ENCODE assay signal across 13 cellular contexts in genomic region chr12:27343255-27344000, GRCh38. TPM values are rescaled to one million over a fixed set of nuclear protein-coding genes. Genes with fewer than 3 reads are reported as not detected.
A peak's percentile ranks its signal among the peaks of the same experiment; 100 is the strongest.
DNase-seq lines count a peak whose midpoint lies in the region; ATAC-seq and TF ChIP-seq lines count a peak whose summit lies in the region.
"Had no signal": no experiment of that assay in that cellular context is flagged by ENCODE, and none has a peak within 500 bp of the region (broad histone marks: within the 10 kb centered on the region; RNA-seq: fewer than 3 reads in every experiment).

No MANE protein-coding gene starts in this region.

- CTCF ChIA-PET in AG04450 (lab: Charles Lee), result interaction anchor here (0.9 kb wide), 1 partner anchor 45 kb away, joined by 3 read pairs; no protein-coding TSS in a partner anchor

- TF ChIP-seq CTCF in AG04450 (IDR thresholded peaks at IDR 0.05; ENCODE audit: low read depth, low read length), result no peak

- DNase-seq in AG04450 (ENCODE audit: low read depth, low spot score), result peak; percentile 85
- DNase-seq in HS-5 (ENCODE audit: low read depth), result peak; percentile 89
- DNase-seq in amniotic stem cell (lab: John Stamatoyannopoulos, UW), result peak; percentile 91
- DNase-seq in hepatic stellate cell (ENCODE audit: low spot score), result peak; percentile 79
- DNase-seq in NK-92 treated with Interleukin-12 subunit alpha and Interleukin-12 subunit beta, amount 100 ng/mL, for 24 hours (lab: John Stamatoyannopoulos, UW), result no peak
- DNase-seq in putamen (ENCODE audit: low spot score), result no peak
- DNase-seq: NCI-H187 treated with DMSO at 0.1 percent for 48 hours, Right ventricle myocardium superior, thyroid gland had no signal

- ATAC-seq in GM18870 (IDR thresholded peaks at IDR 0.05; ENCODE audit: unreplicated experiment) (no peak), GM18498 (IDR thresholded peaks at IDR 0.05; ENCODE audit: unreplicated experiment) (no peak)
- ATAC-seq: activated naive CD4-positive, alpha-beta T cell treated with anti-CD3 and anti-CD28 coated beads, Interleukin-2, amount 50 U/mL, for 72 hours had no signal

- H3K4me3 ChIP-seq in AG04450 (ENCODE audit: low read depth, low read length), result no peak overlapping the region
- H3K4me3 ChIP-seq: BLaER1 treated with 17β-estradiol and CSF1 and Interleukin-3, amounts not matched to agents 10 nM and 100 nM; thyroid gland had no signal

- peak overlapping the region; percentile 90 for H3K27ac ChIP-seq in AG04450 (ENCODE audit: low read depth, low read length)
- H3K27ac ChIP-seq: BLaER1 treated with 17β-estradiol and CSF1 and Interleukin-3, amounts not matched to agents 10 nM and 100 nM; thyroid gland had no signal

- POLR2A ChIA-PET in AG04450 (lab: Yijun Ruan, JAX), result interaction anchor here (0.6 to 1.0 kb wide), 2 partner anchors 12 to 18 kb away, joined by 3 read pairs; no protein-coding TSS in a partner anchor

- no peaks in the 10 kb centered on the region for H3K27me3 ChIP-seq in AG04450 (ENCODE audit: control insufficient read depth, insufficient read depth, low read length)
- H3K27me3 ChIP-seq: BLaER1 treated with 17β-estradiol and CSF1 and Interleukin-3, amounts not matched to agents 10 nM and 100 nM; thyroid gland had no signal

- H3K9me3 ChIP-seq in AG04450 (ENCODE audit: control insufficient read depth, insufficient read depth, low read length), result no peaks in the 10 kb centered on the region
- H3K9me3 ChIP-seq: BLaER1 treated with 17β-estradiol and CSF1 and Interleukin-3, amounts not matched to agents 10 nM and 100 nM; thyroid gland had no signal

RNA-seq across cellular contexts. Expression of gene BMAL2, which starts 10.8 kb away (rescaled TPM):
- 22.9 and 28.8 TPM in 2 replicates for polyA plus RNA-seq in AG04450 (2011; rRNA removed)
- polyA minus RNA-seq in AG04450 (2011; rRNA and poly(A)+ RNA removed), result 18.8 and 29.0 TPM in 2 replicates

Comparison
In these comparisons a context has a peak if more than half of its experiments do, and no peak if none do; other contexts are left out.
1. DNase-seq: peak in AG04450 (single experiment), HS-5 (single experiment), amniotic stem cell (single experiment) and hepatic stellate cell (single experiment); none in NK-92 treated with Interleukin-12 subunit alpha and Interleukin-12 subunit beta, amount 100 ng/mL, for 24 hours (single experiment) and putamen (single experiment).